11 cellular contexts compared by ENCODE assay signal in the genomic region with DNA sequence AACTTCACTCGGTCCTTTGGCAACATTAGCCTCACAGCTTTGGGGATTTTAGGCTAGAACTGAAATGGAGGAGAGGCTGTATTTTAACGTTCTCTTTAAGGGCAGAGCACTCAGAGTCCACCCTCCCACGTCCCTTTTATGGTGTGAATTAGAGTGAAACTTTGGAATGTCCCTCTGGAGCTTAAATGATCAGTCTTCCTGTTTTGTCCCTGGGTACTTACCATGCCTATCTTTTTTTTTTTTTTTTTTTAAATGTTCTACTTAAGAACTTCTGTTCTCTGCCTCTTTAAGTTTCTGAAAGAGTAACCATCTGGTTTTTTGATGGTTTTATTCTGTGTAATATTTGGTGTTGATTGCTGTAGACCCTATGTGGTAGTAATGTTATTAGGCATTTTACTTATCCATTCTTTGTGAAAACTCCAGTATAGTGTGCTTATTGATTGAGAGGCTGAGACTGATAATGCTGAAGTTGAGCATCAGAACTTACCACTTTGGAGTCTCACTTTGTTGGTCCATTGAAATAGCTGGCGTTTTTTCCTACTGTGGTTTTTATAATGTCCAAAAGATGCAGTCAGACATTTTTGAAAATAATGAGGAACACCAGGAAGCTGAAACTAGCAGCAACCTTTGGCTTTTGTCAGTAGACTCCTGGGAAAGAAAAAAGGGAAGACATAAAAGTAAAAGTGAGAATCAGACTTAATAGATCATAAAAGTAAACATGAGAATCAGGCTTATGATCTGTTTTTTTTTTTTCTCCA. TPM values are rescaled to one million over a fixed set of nuclear protein-coding genes. Genes with fewer than 3 reads are reported as not detected.
DNase-seq lines count a peak whose midpoint lies in the region; ATAC-seq and TF ChIP-seq lines count a peak whose summit lies in the region.
"Had no signal": no experiment of that assay in that cellular context is flagged by ENCODE, and none has a peak within 500 bp of the region (broad histone marks: within the 10 kb centered on the region; RNA-seq: fewer than 3 reads in every experiment).

No MANE protein-coding gene starts in this region.

- H3K27ac Mint-ChIP-seq in GM23338: peak overlapping the region; percentile 35; the same call in 1 of the 2 replicates
- H3K27ac Mint-ChIP-seq in central memory CD8-positive, alpha-beta T cell (ENCODE audit: low read depth): peak overlapping the region; percentile 41
- H3K27ac Mint-ChIP-seq in stimulated activated naive B cell treated with anti-CD40 and anti-IgM and Interleukin-4, amounts not matched to agents 10 μg/mL and 1 μg/mL and 100 μg/mL, for 72 hours: peak overlapping the region; percentile 98
- H3K27ac Mint-ChIP-seq: progenitor cell of endocrine pancreas had no signal

- H3K4me2 ChIP-seq in GM23338: no peak overlapping the region

- ATAC-seq in GM23338 (no peak), left lung (peak; percentile 79), HG03108 (IDR thresholded peaks at IDR 0.05; ENCODE audit: unreplicated experiment) (no peak), HG03025 (IDR thresholded peaks at IDR 0.05; ENCODE audit: low FRiP score, unreplicated experiment) (no peak), HG03039 (IDR thresholded peaks at IDR 0.05; ENCODE audit: unreplicated experiment) (no peak)
- no peak for ATAC-seq in central memory CD8-positive, alpha-beta T cell (replicated peaks; ENCODE audit: extremely low read depth, poor library complexity, severe bottlenecking)
- peak; percentile 29 to 58 for ATAC-seq in stimulated activated naive B cell treated with anti-CD40 and anti-IgM and Interleukin-4, amounts not matched to agents 10 μg/mL and 1 μg/mL and 100 μg/mL, for 72 hours (replicated peaks)

- H4K20me1 ChIP-seq in GM23338 (replicated peaks; ENCODE audit: insufficient read depth): peaks cover 7% of the 10 kb centered on the region; the same call in 1 of the 2 replicates

- no peak overlapping the region for H2AFZ ChIP-seq in GM23338

- no peak for TF ChIP-seq CTCF in GM23338 (conservative IDR thresholded peaks at IDR 0.05; ENCODE audit: low read depth in 2 of 2)
- no peak for TF ChIP-seq CTCF in left lung (IDR thresholded peaks at IDR 0.05)

- H3K27me3 ChIP-seq in GM23338 (ENCODE audit: insufficient read depth): no peaks in the 10 kb centered on the region
- H3K27me3 ChIP-seq in left lung: no peaks in the 10 kb centered on the region

- no peaks in the 10 kb centered on the region for H3K9me3 Mint-ChIP-seq in GM23338
- H3K9me3 Mint-ChIP-seq in central memory CD8-positive, alpha-beta T cell: no peaks in the 10 kb centered on the region
- peaks cover 0 to 3% of the 10 kb centered on the region in 2 donors for H3K9me3 Mint-ChIP-seq in stimulated activated naive B cell treated with anti-CD40 and anti-IgM and Interleukin-4, amounts not matched to agents 10 μg/mL and 1 μg/mL and 100 μg/mL, for 72 hours

- intact Hi-C loops in left lung (cut with DNase I): no loop called here

- H3K4me1 ChIP-seq in GM23338 (ENCODE audit: insufficient read depth) (no peaks in the 10 kb centered on the region), left lung (peaks cover 22 to 67% of the 10 kb centered on the region in 2 donors)

- no peaks in the 10 kb centered on the region for H3F3A ChIP-seq in GM23338 (replicated peaks; ENCODE audit: low read depth)

- H3K27me3 Mint-ChIP-seq in GM23338 (ENCODE audit: insufficient read depth, low read depth, poor library complexity): peaks cover 2% of the 10 kb centered on the region
- H3K27me3 Mint-ChIP-seq in central memory CD8-positive, alpha-beta T cell: no peaks in the 10 kb centered on the region
- H3K27me3 Mint-ChIP-seq in stimulated activated naive B cell treated with anti-CD40 and anti-IgM and Interleukin-4, amounts not matched to agents 10 μg/mL and 1 μg/mL and 100 μg/mL, for 72 hours: no peaks in the 10 kb centered on the region
- H3K27me3 Mint-ChIP-seq: progenitor cell of endocrine pancreas had no signal

- no peaks in the 10 kb centered on the region for H3K9me3 ChIP-seq in left lung

- peaks cover 71% of the 10 kb centered on the region for H3K79me2 ChIP-seq in GM23338 (replicated peaks; ENCODE audit: insufficient read depth)

- H3K4me3 ChIP-seq in GM23338 (no peak overlapping the region), left lung (no peak overlapping the region)

- H3K4me1 Mint-ChIP-seq in GM23338: peaks cover 3% of the 10 kb centered on the region; the same call in 1 of the 3 replicates
- peaks cover 20% of the 10 kb centered on the region for H3K4me1 Mint-ChIP-seq in central memory CD8-positive, alpha-beta T cell
- H3K4me1 Mint-ChIP-seq in stimulated activated naive B cell treated with anti-CD40 and anti-IgM and Interleukin-4, amounts not matched to agents 10 μg/mL and 1 μg/mL and 100 μg/mL, for 72 hours: peaks cover 28 to 84% of the 10 kb centered on the region in 2 donors

- H3K36me3 ChIP-seq in GM23338 (ENCODE audit: insufficient read depth) (no peaks in the 10 kb centered on the region), left lung (no peaks in the 10 kb centered on the region)

- H3K9me2 ChIP-seq in GM23338 (ENCODE audit: insufficient read depth): no peaks in the 10 kb centered on the region

- H3K4me3 Mint-ChIP-seq in GM23338: no peak overlapping the region
- no peak overlapping the region for H3K4me3 Mint-ChIP-seq in central memory CD8-positive, alpha-beta T cell
- H3K4me3 Mint-ChIP-seq in stimulated activated naive B cell treated with anti-CD40 and anti-IgM and Interleukin-4, amounts not matched to agents 10 μg/mL and 1 μg/mL and 100 μg/mL, for 72 hours: peak overlapping the region; percentile 76 to 78

- DNase-seq in GM23338 (ENCODE audit: low spot score) (peak; percentile 47), left lung (no peak)
- DNase-seq in central memory CD8-positive, alpha-beta T cell (ENCODE audit: low spot score in 2 of 2): no peak
- DNase-seq in stimulated activated naive B cell treated with anti-CD40 and anti-IgM and Interleukin-4, amounts not matched to agents 10 μg/mL and 1 μg/mL and 100 μg/mL, for 72 hours: no peak
- no peak for DNase-seq in activated effector memory CD4-positive, alpha-beta T cell treated with anti-CD3 and anti-CD28 coated beads, Interleukin-2, amount 50 U/mL, for 16 hours
- DNase-seq: NCI-H2081 treated with DMSO at 0.1 percent for 48 hours had no signal

- H3K27ac ChIP-seq in GM23338 (ENCODE audit: low read depth) (0 out of 2 replicates have a peak overlapping the region, but pooled peaks have one; percentile 60), left lung (peak overlapping the region; percentile 52 to 72)
- H3K27ac ChIP-seq: epithelial cell of prostate had no signal

- H3K36me3 Mint-ChIP-seq in GM23338 (ENCODE audit: low read depth): 0 out of 3 replicates have a peak, but pooled peaks cover 3% of the 10 kb centered on the region
- peaks cover 7% of the 10 kb centered on the region for H3K36me3 Mint-ChIP-seq in central memory CD8-positive, alpha-beta T cell (ENCODE audit: insufficient read depth)
- H3K36me3 Mint-ChIP-seq in stimulated activated naive B cell treated with anti-CD40 and anti-IgM and Interleukin-4, amounts not matched to agents 10 μg/mL and 1 μg/mL and 100 μg/mL, for 72 hours: peaks cover 46 to 57% of the 10 kb centered on the region in 2 donors

TF ChIP-seq in GM23338, 12 proteins besides CTCF, POLR2A, EP300 and RAD21 (continues in another document):
- TF ChIP-seq CREB1 (CRISPR knock-in tag; IDR thresholded peaks at IDR 0.05; ENCODE audit: low read depth) (no peak), ZNF331 (CRISPR knock-in tag; IDR thresholded peaks at IDR 0.05; ENCODE audit: low read depth) (no peak)

RNA-seq across cellular contexts. Expression of gene UVRAG, which starts 11.6 kb away (rescaled TPM):
- total RNA-seq in GM23338 (2014; rRNA removed; shearing (Covaris generic)): 11.4 and 15.3 TPM in 2 replicates
- 15.4 and 17.4 TPM in 2 replicates for polyA plus RNA-seq in GM23338 (2016; fragmentation: Nextera tagmentation; extraction: Ambion mirVana)
- total RNA-seq in left lung: 10 to 100 TPM; 29.6 to 36.0 TPM

RNA-seq across cellular contexts. Expression of gene DGAT2, which starts 58.1 kb away (rescaled TPM):
- 1.6 and 2.6 TPM in 2 replicates for total RNA-seq in GM23338 (2014; rRNA removed; shearing (Covaris generic))
- polyA plus RNA-seq in GM23338 (2016; fragmentation: Nextera tagmentation; extraction: Ambion mirVana): 1.9 TPM in 2 replicates
- 10 to 100 TPM in 1 of 2 donors, 1 to 10 TPM in 1; 8.1 to 14.9 TPM for total RNA-seq in left lung

Comparison
In these comparisons a context has a peak if more than half of its experiments do, and no peak if none do; other contexts are left out.
1. ATAC-seq: peak in left lung (single experiment) and stimulated activated naive B cell treated with anti-CD40 and anti-IgM and Interleukin-4, amounts not matched to agents 10 μg/mL and 1 μg/mL and 100 μg/mL, for 72 hours (2 of 2); none in GM23338 (single experiment), central memory CD8-positive, alpha-beta T cell (single experiment), HG03108 (single experiment), HG03025 (single experiment) and HG03039 (single experiment).
2. H3K27ac Mint-ChIP-seq: peak in every context shown above with its lines; median percentile 98 in stimulated activated naive B cell treated with anti-CD40 and anti-IgM and Interleukin-4, amounts not matched to agents 10 μg/mL and 1 μg/mL and 100 μg/mL, for 72 hours; 41 in central memory CD8-positive, alpha-beta T cell; 35 in GM23338.
3. H3K4me3 Mint-ChIP-seq: peak in stimulated activated naive B cell treated with anti-CD40 and anti-IgM and Interleukin-4, amounts not matched to agents 10 μg/mL and 1 μg/mL and 100 μg/mL, for 72 hours (2 of 2); none in GM23338 (single experiment) and central memory CD8-positive, alpha-beta T cell (single experiment).